In the genomic region with DNA sequence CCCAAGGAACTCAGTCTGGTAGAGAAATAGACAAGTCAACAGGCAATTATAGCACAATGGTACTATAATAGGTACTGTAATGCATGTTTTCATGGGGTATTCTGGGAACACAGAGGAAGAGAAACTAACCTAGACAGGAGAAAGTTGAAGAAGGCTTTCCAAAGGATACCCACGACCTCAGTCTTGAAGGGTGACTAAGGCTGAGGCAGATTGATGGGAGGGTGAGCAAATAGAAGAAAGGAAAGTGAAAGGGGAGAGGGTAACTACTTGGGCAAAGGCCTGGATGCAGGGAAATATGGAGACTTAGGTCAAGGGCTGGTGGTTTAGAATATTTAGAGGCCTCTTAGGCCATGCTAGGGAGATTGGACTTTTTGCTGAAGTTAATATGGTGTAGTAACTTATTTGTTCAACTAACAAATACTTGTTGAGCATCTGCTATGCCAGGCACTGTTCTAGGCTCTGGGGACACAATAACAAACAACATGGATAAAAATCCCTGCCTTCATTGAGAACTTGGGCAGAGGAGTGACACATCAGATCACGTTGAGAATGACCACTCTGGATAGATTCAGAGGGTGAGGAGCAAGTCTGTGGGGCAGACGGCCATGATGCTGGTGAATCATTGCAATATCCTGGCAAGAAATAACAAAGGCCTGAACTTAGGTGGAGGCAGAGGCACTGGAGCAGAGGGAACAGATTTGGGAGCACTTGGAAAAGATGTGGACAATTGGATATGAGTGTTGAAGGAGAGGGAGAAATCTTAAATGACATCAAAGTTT, we compare ENCODE assay signal across 19 cellular contexts. TPM values are rescaled to one million over a fixed set of nuclear protein-coding genes. Genes with fewer than 3 reads are reported as not detected.
DNase-seq lines count a peak whose midpoint lies in the region; ATAC-seq and TF ChIP-seq lines count a peak whose summit lies in the region.
"Had no signal": no experiment of that assay in that cellular context is flagged by ENCODE, and none has a peak within 500 bp of the region (broad histone marks: within the 10 kb centered on the region; RNA-seq: fewer than 3 reads in every experiment).

No MANE protein-coding gene starts in this region.

- H3K18ac ChIP-seq in IMR-90 (ENCODE audit: low read depth, low read length) = no peak overlapping the region

- no peaks in the 10 kb centered on the region for H3K79me1 ChIP-seq in IMR-90 (ENCODE audit: low read depth in 1 of 2, low read length in 2 of 2)

- no peak overlapping the region for H2AK9ac ChIP-seq in IMR-90 (replicated peaks; ENCODE audit: low read depth, low read length, poor library complexity)

- H2BK15ac ChIP-seq in IMR-90 (ENCODE audit: low read depth, low read length) = no peak overlapping the region

- H2BK120ac ChIP-seq in IMR-90 (ENCODE audit: low read depth, low read length) = no peak overlapping the region

- no peaks in the 10 kb centered on the region for H3K4me1 ChIP-seq in IMR-90 (ENCODE audit: control insufficient read depth, insufficient read depth, low read length)
- H3K4me1 ChIP-seq: uterus had no signal

- H4K20me1 ChIP-seq in IMR-90 (ENCODE audit: insufficient read depth, low read length) = no peaks in the 10 kb centered on the region

- H3K9me3 ChIP-seq in IMR-90 (ENCODE audit: control insufficient read depth, insufficient read depth, low read length) = no peaks in the 10 kb centered on the region
- H3K9me3 ChIP-seq: uterus had no signal

- H3K9me1 ChIP-seq in IMR-90 (ENCODE audit: insufficient read depth, low read length) = no peaks in the 10 kb centered on the region

- WGBS in IMR-90 (ENCODE audit: extremely low coverage in 2 of 2, insufficient read length in 1 of 2), 2 experiments = 16% methylated on average over 3 of the region's 3 CpGs; no CpG with 5 or more reads in 1 of the 2 experiments

- DNase-seq in AG09309 (ENCODE audit: low read depth) (peak; percentile 14), IMR-90 (peak; percentile 72), amniotic epithelial cell (ENCODE audit: low read depth) (peak; percentile 55), glomerular visceral epithelial cell (ENCODE audit: extremely low spot score) (peak; percentile 35)
- DNase-seq in activated naive CD4-positive, alpha-beta T cell treated with anti-CD3 and anti-CD28 coated beads, Interleukin-2, amount 50 U/mL, for 16 hours = no peak
- DNase-seq: activated CD8-positive, alpha-beta memory T cell treated with anti-CD3 and anti-CD28 coated beads, Interleukin-2, amount 50 U/mL, for 4 hours; C1 segment of cervical spinal cord; glutamatergic neuron; left cardiac atrium; naive B cell; stimulated activated CD4-positive, alpha-beta T cell treated with anti-CD3 and anti-CD28 coated beads, Interleukin-2, amount 100 ng/mL, for 48 hours; uterus had no signal

- no TSS peak for BruUV-seq in IMR-90 (replicated peaks; lab: Mats Ljungman, UMichigan)

- no peak overlapping the region for H2BK5ac ChIP-seq in IMR-90 (ENCODE audit: low read depth, low read length, poor library complexity, severe bottlenecking)

- H2AK5ac ChIP-seq in IMR-90 (ENCODE audit: low read depth, low read length) = no peak overlapping the region

- TF ChIP-seq RAD21 in IMR-90 (IDR thresholded peaks at IDR 0.05; ENCODE audit: low read length) = no peak

- CTCF ChIA-PET in IMR-90 (lab: Yijun Ruan, JAX) = no interaction called here

- H4K91ac ChIP-seq in IMR-90 (ENCODE audit: insufficient read depth, low read depth, low read length) = no peak overlapping the region

- H2AFZ ChIP-seq in IMR-90 (replicated peaks; ENCODE audit: low read length, poor library complexity) = no peak overlapping the region
- H2AFZ ChIP-seq: GM23338 had no signal

- dilution Hi-C loops in IMR-90 (cut with HindIII; ENCODE audit: low sequenced_read_pairs, unreplicated experiment) = no loop called here

- no peak overlapping the region for H3K4me2 ChIP-seq in IMR-90 (ENCODE audit: low read depth, low read length)
- H3K4me2 ChIP-seq: GM23338 had no signal

- TF ChIP-seq CTCF in AG09309 (IDR thresholded peaks at IDR 0.05; ENCODE audit: control insufficient read depth, insufficient read depth, low read depth, low read length, missing control alignments) (no peak), IMR-90 (conservative IDR thresholded peaks at IDR 0.05; ENCODE audit: low read depth, low read length) (no peak)

- no peak overlapping the region for H2BK20ac ChIP-seq in IMR-90 (ENCODE audit: low read depth, low read length)

- no peak overlapping the region for H3K14ac ChIP-seq in IMR-90 (replicated peaks; ENCODE audit: low read depth, low read length)

- no peaks in the 10 kb centered on the region for H3K36me3 ChIP-seq in IMR-90 (ENCODE audit: control insufficient read depth, insufficient read depth, low read length)
- H3K36me3 ChIP-seq: uterus had no signal

- ATAC-seq in IMR-90 (ENCODE audit: low read depth) = peak; percentile 53
- no peak for ATAC-seq in HG03442 (IDR thresholded peaks at IDR 0.05; ENCODE audit: unreplicated experiment)
- ATAC-seq in HG02759 (IDR thresholded peaks at IDR 0.05; ENCODE audit: unreplicated experiment) = no peak
- no peak for ATAC-seq in HG02642 (IDR thresholded peaks at IDR 0.05; ENCODE audit: poor library complexity, unreplicated experiment)
- ATAC-seq: GM23338, left cardiac atrium had no signal

- in situ Hi-C loops in IMR-90 (cut with MboI; ENCODE audit: low sequenced_read_pairs) = no loop called here

- no peak overlapping the region for H3K27ac ChIP-seq in IMR-90 (ENCODE audit: insufficient read depth, low read length)
- H3K27ac ChIP-seq: HL-60, SK-N-MC, uterus, VCaP had no signal

- no peak overlapping the region for H4K5ac ChIP-seq in IMR-90 (ENCODE audit: low read depth, low read length)

- POLR2A ChIA-PET in IMR-90 (lab: Charles Lee; ENCODE audit: unreplicated experiment) = no interaction called here

- no peak for TF ChIP-seq POLR2A in IMR-90 (IDR thresholded peaks at IDR 0.05; ENCODE audit: low read depth, low read length)

- no peak overlapping the region for H3K56ac ChIP-seq in IMR-90 (ENCODE audit: extremely low read depth, insufficient read depth, low read length)

- H4K8ac ChIP-seq in IMR-90 (ENCODE audit: low read depth in 2 of 2, low read length in 2 of 2) = no peak overlapping the region

- no peak overlapping the region for H3K4ac ChIP-seq in IMR-90 (ENCODE audit: low read depth, low read length)

- H3K4me3 ChIP-seq in AG09309 (ENCODE audit: control insufficient read depth, low read depth, low read length) = no peak overlapping the region
- no peak overlapping the region for H3K4me3 ChIP-seq in IMR-90 (ENCODE audit: insufficient read depth, low read depth, low read length)
- H3K4me3 ChIP-seq: GM23338, SK-N-MC, uterus had no signal

- intact Hi-C loops in IMR-90 (cut with micrococcal nuclease) = no loop called here

- H3K27me3 ChIP-seq in IMR-90 (ENCODE audit: control insufficient read depth, insufficient read depth, low read length) = peaks cover 10% of the 10 kb centered on the region
- H3K27me3 ChIP-seq: uterus had no signal

- H3K23ac ChIP-seq in IMR-90 (ENCODE audit: low read depth, low read length) = no peak overlapping the region

- H3K9ac ChIP-seq in IMR-90 (ENCODE audit: low read depth, low read length) = no peak overlapping the region

TF ChIP-seq in IMR-90, 13 proteins besides CTCF, POLR2A, EP300 and RAD21:
- TF ChIP-seq CHD1 (IDR thresholded peaks at IDR 0.05; ENCODE audit: low read depth, low read length) (no peak), SMC3 (IDR thresholded peaks at IDR 0.05; ENCODE audit: low read depth, low read length) (no peak), MXI1 (IDR thresholded peaks at IDR 0.05; ENCODE audit: borderline replicate concordance, low read depth, low read length) (no peak), CEBPB (IDR thresholded peaks at IDR 0.05; ENCODE audit: low read depth, low read length) (no peak), MAZ (IDR thresholded peaks at IDR 0.05; ENCODE audit: borderline replicate concordance, low read depth, low read length) (no peak), BHLHE40 (IDR thresholded peaks at IDR 0.05; ENCODE audit: low read depth, low read length) (no peak), RFX5 (IDR thresholded peaks at IDR 0.05; ENCODE audit: low read depth, low read length) (no peak), RCOR1 (IDR thresholded peaks at IDR 0.05; ENCODE audit: insufficient replicate concordance, low read length) (no peak), MAFK (IDR thresholded peaks at IDR 0.05; ENCODE audit: low read depth, low read length) (no peak), NFE2L2 (IDR thresholded peaks at IDR 0.05; ENCODE audit: low read depth, low read length) (no peak), FOS (IDR thresholded peaks at IDR 0.05; ENCODE audit: low read depth, low read length) (no peak)
- TF ChIP-seq, protein P1, sequence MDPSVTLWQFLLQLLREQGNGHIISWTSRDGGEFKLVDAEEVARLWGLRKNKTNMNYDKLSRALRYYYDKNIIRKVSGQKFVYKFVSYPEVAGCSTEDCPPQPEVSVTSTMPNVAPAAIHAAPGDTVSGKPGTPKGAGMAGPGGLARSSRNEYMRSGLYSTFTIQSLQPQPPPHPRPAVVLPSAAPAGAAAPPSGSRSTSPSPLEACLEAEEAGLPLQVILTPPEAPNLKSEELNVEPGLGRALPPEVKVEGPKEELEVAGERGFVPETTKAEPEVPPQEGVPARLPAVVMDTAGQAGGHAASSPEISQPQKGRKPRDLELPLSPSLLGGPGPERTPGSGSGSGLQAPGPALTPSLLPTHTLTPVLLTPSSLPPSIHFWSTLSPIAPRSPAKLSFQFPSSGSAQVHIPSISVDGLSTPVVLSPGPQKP (IDR thresholded peaks at IDR 0.05; ENCODE audit: borderline replicate concordance, low read depth, low read length) = no peak
- TF ChIP-seq, protein P2, sequence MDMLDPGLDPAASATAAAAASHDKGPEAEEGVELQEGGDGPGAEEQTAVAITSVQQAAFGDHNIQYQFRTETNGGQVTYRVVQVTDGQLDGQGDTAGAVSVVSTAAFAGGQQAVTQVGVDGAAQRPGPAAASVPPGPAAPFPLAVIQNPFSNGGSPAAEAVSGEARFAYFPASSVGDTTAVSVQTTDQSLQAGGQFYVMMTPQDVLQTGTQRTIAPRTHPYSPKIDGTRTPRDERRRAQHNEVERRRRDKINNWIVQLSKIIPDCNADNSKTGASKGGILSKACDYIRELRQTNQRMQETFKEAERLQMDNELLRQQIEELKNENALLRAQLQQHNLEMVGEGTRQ (IDR thresholded peaks at IDR 0.05; ENCODE audit: low read depth, low read length) = no peak
TF ChIP-seq in IMR-90: peak in this region for 0.

RNA-seq across cellular contexts. Expression of a gene that starts 56.4 kb away (rescaled TPM):
- 0.90 and 1.4 TPM in 2 replicates for total RNA-seq in IMR-90 (2012; rRNA removed)
- polyA plus RNA-seq in IMR-90 (2012; rRNA removed) = 0.43 and 0.74 TPM in 2 replicates
- polyA plus RNA-seq in IMR-90 (2012; cell fraction: cytosol; rRNA removed) = 0.09 and 0.34 TPM in 2 replicates
- polyA plus RNA-seq in IMR-90 (2012; cell fraction: nucleus; rRNA removed; ENCODE audit: low replicate concordance) = 2.0 and 4.3 TPM in 2 replicates
